Comparison of ENCODE assay signal across 9 cellular contexts in the genomic region with DNA sequence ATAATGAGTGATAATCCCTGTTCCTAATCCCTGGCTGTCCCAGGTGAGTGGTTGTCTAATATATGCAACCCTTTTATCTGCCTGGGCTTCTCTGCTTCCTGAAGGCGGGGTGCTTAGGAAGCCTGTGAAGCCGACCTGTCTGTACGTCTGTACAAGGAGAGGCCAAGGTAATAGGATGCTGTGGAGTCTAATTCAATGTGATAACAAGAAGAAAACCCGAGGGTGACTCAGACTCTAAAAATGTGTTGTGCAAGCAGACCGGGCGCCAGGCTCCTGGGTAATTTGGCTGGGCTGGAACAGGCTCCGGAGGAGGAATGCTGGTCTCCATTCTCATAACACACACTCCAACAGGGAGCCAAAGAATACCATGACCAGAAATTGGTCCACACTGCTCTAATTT. TPM values are rescaled to one million over a fixed set of nuclear protein-coding genes. Genes with fewer than 3 reads are reported as not detected.
DNase-seq lines count a peak whose midpoint lies in the region; ATAC-seq and TF ChIP-seq lines count a peak whose summit lies in the region.
"Had no signal": no experiment of that assay in that cellular context is flagged by ENCODE, and none has a peak within 500 bp of the region (broad histone marks: within the 10 kb centered on the region; RNA-seq: fewer than 3 reads in every experiment).

No MANE protein-coding gene starts in this region.

- 26% methylated on average over 5 of the region's 7 CpGs for WGBS in right lobe of liver (ENCODE audit: insufficient coverage, low coverage, low lambda C conversion rate, missing lambda C conversion rate)

- peak overlapping the region in 2 of 3 donors; percentile 32 to 97 for H3K27ac ChIP-seq in right lobe of liver
- H3K27ac ChIP-seq: BLaER1 had no signal

- ATAC-seq in right lobe of liver (peak; percentile 50 to 63 (median 56)), GM18873 (IDR thresholded peaks at IDR 0.05; ENCODE audit: low FRiP score, unreplicated experiment) (no peak), GM21825 (IDR thresholded peaks at IDR 0.05; ENCODE audit: unreplicated experiment) (no peak), HG02610 (IDR thresholded peaks at IDR 0.05; ENCODE audit: unreplicated experiment) (no peak)

- TF ChIP-seq CTCF in right lobe of liver (IDR thresholded peaks at IDR 0.05) (no peak), GM13976 (IDR thresholded peaks at IDR 0.05; ENCODE audit: borderline replicate concordance, control extremely low read depth, extremely low read depth, insufficient read depth, missing control alignments) (no peak)

- no peaks in the 10 kb centered on the region for H3K36me3 ChIP-seq in right lobe of liver
- H3K36me3 ChIP-seq: BLaER1 had no signal

- H3K27me3 ChIP-seq in right lobe of liver: no peaks in the 10 kb centered on the region
- H3K27me3 ChIP-seq: BLaER1 had no signal

- in situ Hi-C loops in T47D (cut with HindIII; ENCODE audit: low pct_unique_long_range_greater_than_20kb, low sequenced_read_pairs): no loop called here
- in situ Hi-C loops in GM13976 (cut with MboI; ENCODE audit: low sequenced_read_pairs, unreplicated experiment): no loop called here

- DNase-seq in SIG-M5 treated with dmso at 0.1 percent for 504 hours (lab: John Stamatoyannopoulos, UW; ENCODE audit: unreplicated experiment) (peak; percentile 13), SIG-M5 (lab: John Stamatoyannopoulos, UW) (no peak), T47D (ENCODE audit: low read depth in 1 of 2, low spot score in 1 of 2) (peak; percentile 11 to 45), right lobe of liver (peak in 2 of 3 donors; percentile 57 to 68), GM13976 (ENCODE audit: low spot score) (no peak)

- no peaks in the 10 kb centered on the region for H3K9me3 ChIP-seq in right lobe of liver
- H3K9me3 ChIP-seq: BLaER1 had no signal

- H3K4me1 ChIP-seq in right lobe of liver: peaks cover 0 to 27% (median 0%) of the 10 kb centered on the region in 4 donors
- H3K4me1 ChIP-seq: BLaER1 had no signal

- intact Hi-C loops in right lobe of liver (cut with DNase I): no loop called here

- no peak for TF ChIP-seq POLR2A in right lobe of liver (IDR thresholded peaks at IDR 0.05)

- H3K4me3 ChIP-seq in right lobe of liver: no peak overlapping the region
- H3K4me3 ChIP-seq: BLaER1 had no signal

RNA-seq across cellular contexts. Expression of gene THNSL1, which starts 43.6 kb away (rescaled TPM):
- total RNA-seq in right lobe of liver: 10 to 100 TPM in 1 of 6 experiments, 1 to 10 TPM in 5; 4.9 to 13.6 (median 7.6) TPM

RNA-seq across cellular contexts. Expression of gene ENKUR, which starts 44.0 kb away (rescaled TPM):
- under 1 TPM; 0.15 to 1.00 (median 0.27) TPM for total RNA-seq in right lobe of liver

Comparison
In these comparisons a context has a peak if more than half of its experiments do, and no peak if none do; other contexts are left out.
1. DNase-seq: peak in SIG-M5 treated with dmso at 0.1 percent for 504 hours (single experiment), T47D (2 of 2) and right lobe of liver (2 of 3); none in SIG-M5 (single experiment) and GM13976 (single experiment).
2. ATAC-seq: peak in right lobe of liver (4 of 4); none in GM18873 (single experiment), GM21825 (single experiment) and HG02610 (single experiment).